In the genomic region with DNA sequence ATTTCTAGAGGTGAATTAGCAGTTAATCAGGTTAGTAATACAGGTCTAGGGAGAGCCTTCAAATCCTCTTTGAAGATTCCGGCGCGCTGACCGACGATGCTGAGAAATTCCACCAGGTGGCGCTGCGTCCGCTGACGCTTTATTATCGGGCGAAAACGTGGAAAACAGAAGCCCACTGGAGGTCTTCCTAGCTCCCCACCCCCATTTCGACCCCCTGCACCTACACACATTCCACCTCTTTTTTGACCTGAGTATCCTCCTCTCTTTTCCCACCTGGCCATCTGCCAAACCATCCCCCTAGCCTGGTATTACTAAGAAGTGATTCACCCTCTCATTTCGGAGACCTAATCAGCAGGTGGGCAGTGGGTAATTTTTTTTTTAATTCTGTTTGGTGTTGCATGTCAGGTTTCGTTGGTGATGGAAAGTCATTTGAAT, we compare ENCODE assay signal across 8 cellular contexts.
DNase-seq lines count a peak whose midpoint lies in the region; ATAC-seq and TF ChIP-seq lines count a peak whose summit lies in the region.

No MANE protein-coding gene starts in this region.

- peaks cover 13 to 14% of the 10 kb centered on the region in 2 donors for H3K27me3 Mint-ChIP-seq in natural killer cell (ENCODE audit: low read depth in 2 of 2)
- peaks cover 17 to 26% of the 10 kb centered on the region in 2 donors for H3K27me3 Mint-ChIP-seq in natural killer cell treated with Interleukin-12 subunit alpha and Interleukin-12 subunit beta and Interleukin-15 and Interleukin-18, amount 100 ng/mL, for 72 hours

- H3K4me3 ChIP-seq in fibroblast of mammary gland (ENCODE audit: control insufficient read depth, low read depth, low read length): no peak overlapping the region
- no peak overlapping the region for H3K4me3 ChIP-seq in neural cell (ENCODE audit: low read length)

- H3K27ac ChIP-seq in neural cell (ENCODE audit: low read length): no peak overlapping the region

- H3K9me2 ChIP-seq in neural cell (ENCODE audit: insufficient read depth, low read length): no peaks in the 10 kb centered on the region

- no peak overlapping the region for H3K4me3 Mint-ChIP-seq in natural killer cell
- H3K4me3 Mint-ChIP-seq in natural killer cell treated with Interleukin-12 subunit alpha and Interleukin-12 subunit beta and Interleukin-15 and Interleukin-18, amount 100 ng/mL, for 72 hours: no peak overlapping the region

- TF ChIP-seq CTCF in natural killer cell (IDR thresholded peaks at IDR 0.05) (peak; percentile 93), fibroblast of mammary gland (conservative IDR thresholded peaks at IDR 0.05; ENCODE audit: control insufficient read depth, insufficient read depth, low read depth, low read length) (peak; percentile 90), neural cell (IDR thresholded peaks at IDR 0.05; ENCODE audit: poor library complexity, severe bottlenecking) (peak; percentile 58)

- no peaks in the 10 kb centered on the region for H3F3A ChIP-seq in neural cell (ENCODE audit: insufficient read depth, low read length, poor library complexity, severe bottlenecking)

- no peaks in the 10 kb centered on the region for H4K20me1 ChIP-seq in neural cell (ENCODE audit: insufficient read depth)

- H3K36me3 ChIP-seq in neural cell (ENCODE audit: insufficient read depth, low read length): no peaks in the 10 kb centered on the region

- H2AFZ ChIP-seq in neural cell (ENCODE audit: low read depth, low read length): no peak overlapping the region

- no peaks in the 10 kb centered on the region for H3K9me3 ChIP-seq in neural cell (ENCODE audit: low read length)

- no peaks in the 10 kb centered on the region for H3K27me3 ChIP-seq in neural cell (ENCODE audit: insufficient read depth, low read depth, low read length)

- ATAC-seq in natural killer cell (peak in 1 of 3 donors; percentile 46), HG02798 (IDR thresholded peaks at IDR 0.05; ENCODE audit: poor library complexity, unreplicated experiment) (no peak)
- no peak for ATAC-seq in natural killer cell treated with Interleukin-12 subunit alpha and Interleukin-12 subunit beta and Interleukin-15 and Interleukin-18, amount 100 ng/mL, for 72 hours

- peak; percentile 31 for DNase-seq in natural killer cell
- DNase-seq in natural killer cell treated with Interleukin-12 subunit alpha and Interleukin-12 subunit beta and Interleukin-15 and Interleukin-18, amount 100 ng/mL, for 72 hours (ENCODE audit: low spot score): no peak
- peak; percentile 59 for DNase-seq in NCI-H69 (lab: John Stamatoyannopoulos, UW)
- DNase-seq in activated T-cell treated with anti-CD3 and anti-CD28 coated beads for 24 hours (ENCODE audit: low read depth): peak; percentile 5
- DNase-seq in fibroblast of mammary gland (ENCODE audit: low read depth): peak; percentile 39
- DNase-seq in superior temporal gyrus (ENCODE audit: extremely low spot score): peak; percentile 77

- no peaks in the 10 kb centered on the region for H3K36me3 Mint-ChIP-seq in natural killer cell
- H3K36me3 Mint-ChIP-seq in natural killer cell treated with Interleukin-12 subunit alpha and Interleukin-12 subunit beta and Interleukin-15 and Interleukin-18, amount 100 ng/mL, for 72 hours: no peaks in the 10 kb centered on the region

- H3K79me2 ChIP-seq in neural cell (replicated peaks; ENCODE audit: insufficient read depth, low read length): no peaks in the 10 kb centered on the region

- H3K4me2 ChIP-seq in neural cell (ENCODE audit: low read length): no peak overlapping the region

- no peak overlapping the region for H3K9ac ChIP-seq in neural cell (ENCODE audit: low read length)

- TF ChIP-seq EP300 in neural cell (conservative IDR thresholded peaks at IDR 0.05; ENCODE audit: poor library complexity, severe bottlenecking): no peak

- peaks cover 0 to 7% of the 10 kb centered on the region in 2 donors for H3K4me1 Mint-ChIP-seq in natural killer cell
- peaks cover 0 to 9% of the 10 kb centered on the region in 2 donors for H3K4me1 Mint-ChIP-seq in natural killer cell treated with Interleukin-12 subunit alpha and Interleukin-12 subunit beta and Interleukin-15 and Interleukin-18, amount 100 ng/mL, for 72 hours (ENCODE audit: low read depth in 2 of 2)

- no peaks in the 10 kb centered on the region for H3K9me3 Mint-ChIP-seq in natural killer cell
- no peaks in the 10 kb centered on the region for H3K9me3 Mint-ChIP-seq in natural killer cell treated with Interleukin-12 subunit alpha and Interleukin-12 subunit beta and Interleukin-15 and Interleukin-18, amount 100 ng/mL, for 72 hours

- intact Hi-C loops in natural killer cell (cut with micrococcal nuclease): loop anchor here (1.0 to 10.0 kb wide), 2 partner anchors 303 to 872 kb away; no protein-coding TSS in a partner anchor

- TF ChIP-seq RAD21 in neural cell (conservative IDR thresholded peaks at IDR 0.05): peak; percentile 49

- no peak overlapping the region for H3K27ac Mint-ChIP-seq in natural killer cell
- no peak overlapping the region for H3K27ac Mint-ChIP-seq in natural killer cell treated with Interleukin-12 subunit alpha and Interleukin-12 subunit beta and Interleukin-15 and Interleukin-18, amount 100 ng/mL, for 72 hours

TF ChIP-seq in neural cell, 6 proteins besides CTCF, POLR2A, EP300 and RAD21:
- TF ChIP-seq SMC3 (conservative IDR thresholded peaks at IDR 0.05; ENCODE audit: poor library complexity): peak; percentile 63
- no peak for TF ChIP-seq EZH2 (IDR thresholded peaks at IDR 0.05; ENCODE audit: borderline replicate concordance, insufficient read depth, low read length, poor library complexity, severe bottlenecking)
- TF ChIP-seq, protein P1, sequence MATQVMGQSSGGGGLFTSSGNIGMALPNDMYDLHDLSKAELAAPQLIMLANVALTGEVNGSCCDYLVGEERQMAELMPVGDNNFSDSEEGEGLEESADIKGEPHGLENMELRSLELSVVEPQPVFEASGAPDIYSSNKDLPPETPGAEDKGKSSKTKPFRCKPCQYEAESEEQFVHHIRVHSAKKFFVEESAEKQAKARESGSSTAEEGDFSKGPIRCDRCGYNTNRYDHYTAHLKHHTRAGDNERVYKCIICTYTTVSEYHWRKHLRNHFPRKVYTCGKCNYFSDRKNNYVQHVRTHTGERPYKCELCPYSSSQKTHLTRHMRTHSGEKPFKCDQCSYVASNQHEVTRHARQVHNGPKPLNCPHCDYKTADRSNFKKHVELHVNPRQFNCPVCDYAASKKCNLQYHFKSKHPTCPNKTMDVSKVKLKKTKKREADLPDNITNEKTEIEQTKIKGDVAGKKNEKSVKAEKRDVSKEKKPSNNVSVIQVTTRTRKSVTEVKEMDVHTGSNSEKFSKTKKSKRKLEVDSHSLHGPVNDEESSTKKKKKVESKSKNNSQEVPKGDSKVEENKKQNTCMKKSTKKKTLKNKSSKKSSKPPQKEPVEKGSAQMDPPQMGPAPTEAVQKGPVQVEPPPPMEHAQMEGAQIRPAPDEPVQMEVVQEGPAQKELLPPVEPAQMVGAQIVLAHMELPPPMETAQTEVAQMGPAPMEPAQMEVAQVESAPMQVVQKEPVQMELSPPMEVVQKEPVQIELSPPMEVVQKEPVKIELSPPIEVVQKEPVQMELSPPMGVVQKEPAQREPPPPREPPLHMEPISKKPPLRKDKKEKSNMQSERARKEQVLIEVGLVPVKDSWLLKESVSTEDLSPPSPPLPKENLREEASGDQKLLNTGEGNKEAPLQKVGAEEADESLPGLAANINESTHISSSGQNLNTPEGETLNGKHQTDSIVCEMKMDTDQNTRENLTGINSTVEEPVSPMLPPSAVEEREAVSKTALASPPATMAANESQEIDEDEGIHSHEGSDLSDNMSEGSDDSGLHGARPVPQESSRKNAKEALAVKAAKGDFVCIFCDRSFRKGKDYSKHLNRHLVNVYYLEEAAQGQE (IDR thresholded peaks at IDR 0.05; ENCODE audit: borderline replicate concordance): no peak
- no peak for TF ChIP-seq TAF1 (IDR thresholded peaks at IDR 0.05; ENCODE audit: low read depth)
